In genomic region chr15:74620636-74621545, GRCh38 we compare ENCODE assay signal across 8 cellular contexts. TPM values are rescaled to one million over a fixed set of nuclear protein-coding genes. Genes with fewer than 3 reads are reported as not detected.
A peak's percentile ranks its signal among the peaks of the same experiment; 100 is the strongest.
DNase-seq lines count a peak whose midpoint lies in the region; ATAC-seq and TF ChIP-seq lines count a peak whose summit lies in the region.

No MANE protein-coding gene starts in this region.

- H3K4me3 ChIP-seq in WI38 (ENCODE audit: low read depth, low read length) (no peak overlapping the region), mammary epithelial cell (replicated peaks in 1 of 3; ENCODE audit: insufficient read depth in 1 of 3, low read depth in 2 of 3, low read length in 3 of 3) (no peak overlapping the region)

- H3K79me2 ChIP-seq in mammary epithelial cell (ENCODE audit: insufficient read depth, low read length) = peaks cover 86% of the 10 kb centered on the region

- WGBS in mammary epithelial cell (ENCODE audit: low coverage, missing lambda C conversion rate) = 47% methylated on average over 22 of the region's 23 CpGs

- peak overlapping the region; percentile 49 for H3K4me2 ChIP-seq in mammary epithelial cell (ENCODE audit: insufficient read depth, low read depth, low read length)

- peak in 12 of 14 donors; percentile 9 to 78 (median 70) for DNase-seq in C1 segment of cervical spinal cord (lab: John Stamatoyannopoulos, UW)
- DNase-seq in GM19240 (ENCODE audit: insufficient read length, low spot score) = peak; percentile 74
- peak; percentile 17 to 70 for DNase-seq in NCI-H1930 (lab: John Stamatoyannopoulos, UW)
- DNase-seq in mammary epithelial cell = peak; percentile 73
- peak; percentile 66 for DNase-seq in kidney glomerular epithelial cell (lab: John Stamatoyannopoulos, UW)
- peak; percentile 66 to 72 for DNase-seq in stimulated activated CD4-positive, alpha-beta T cell treated with anti-CD3 and anti-CD28 coated beads, Interleukin-2, amount 100 ng/mL, for 48 hours

- intact Hi-C loops in mammary epithelial cell (cut with micrococcal nuclease) = loop anchor here (1.0 kb wide), 1 partner anchor 248 kb away; no protein-coding TSS in a partner anchor

- no peak overlapping the region for H3K9ac ChIP-seq in mammary epithelial cell (ENCODE audit: insufficient read depth, low read length)

- in situ Hi-C loops in mammary epithelial cell (cut with MboI; ENCODE audit: low sequenced_read_pairs in 2 of 2) = loop anchor here (5.0 kb wide), 3 partner anchors 74 to 249 kb away; no protein-coding TSS in a partner anchor

- H3K36me3 ChIP-seq in mammary epithelial cell (ENCODE audit: insufficient read depth, low read length) = peaks cover 42% of the 10 kb centered on the region

- H3K27ac ChIP-seq in mammary epithelial cell (ENCODE audit: insufficient read depth, low read depth, low read length) = no peak overlapping the region

- H3K9me3 ChIP-seq in mammary epithelial cell (replicated peaks; ENCODE audit: insufficient read depth, low read length) = no peaks in the 10 kb centered on the region

- TF ChIP-seq CTCF in WI38 (IDR thresholded peaks at IDR 0.05; ENCODE audit: low read depth, low read length) (peak; percentile 95), mammary epithelial cell (conservative IDR thresholded peaks at IDR 0.05 in 1 of 2, IDR thresholded peaks at IDR 0.05 in 1 of 2; ENCODE audit: extremely low read depth in 1 of 2, insufficient read depth in 1 of 2, low read depth in 1 of 2, low read length in 2 of 2) (peak; percentile 99 to 100)

- dilution Hi-C loops in mammary epithelial cell (cut with HindIII; ENCODE audit: low sequenced_read_pairs) = no loop called here

- H2AFZ ChIP-seq in mammary epithelial cell (ENCODE audit: low read depth, low read length) = no peak overlapping the region

- ATAC-seq in HG03469 (IDR thresholded peaks at IDR 0.05; ENCODE audit: unreplicated experiment) = no peak

- CTCF ChIA-PET in mammary epithelial cell (lab: Charles Lee; ENCODE audit: low non-redundant PET) = interaction anchor here (0.5 to 1.1 kb wide), 10 partner anchors 75 to 550 kb away, joined by 3 to 5 read pairs (median 3); no protein-coding TSS in a partner anchor

- no peaks in the 10 kb centered on the region for H3K27me3 ChIP-seq in mammary epithelial cell (ENCODE audit: insufficient read depth, low read length)

- BruUV-seq in mammary epithelial cell (replicated peaks; lab: Mats Ljungman, UMichigan) = no TSS peak

- H3K4me1 ChIP-seq in mammary epithelial cell (ENCODE audit: insufficient read depth, low read length) = peaks cover 30% of the 10 kb centered on the region

- H4K20me1 ChIP-seq in mammary epithelial cell (ENCODE audit: insufficient read depth, low read length) = no peaks in the 10 kb centered on the region

RNA-seq across cellular contexts. Expression of gene CLK3, which starts 5.3 kb away (rescaled TPM):
- total RNA-seq in mammary epithelial cell = 10 to 100 TPM; 52.7 to 58.7 TPM
- 66.0 TPM for polyA plus RNA-seq in mammary epithelial cell
- polyA minus RNA-seq in mammary epithelial cell = 155 TPM
